ENCODE assay signal across 8 cellular contexts in the genomic region with DNA sequence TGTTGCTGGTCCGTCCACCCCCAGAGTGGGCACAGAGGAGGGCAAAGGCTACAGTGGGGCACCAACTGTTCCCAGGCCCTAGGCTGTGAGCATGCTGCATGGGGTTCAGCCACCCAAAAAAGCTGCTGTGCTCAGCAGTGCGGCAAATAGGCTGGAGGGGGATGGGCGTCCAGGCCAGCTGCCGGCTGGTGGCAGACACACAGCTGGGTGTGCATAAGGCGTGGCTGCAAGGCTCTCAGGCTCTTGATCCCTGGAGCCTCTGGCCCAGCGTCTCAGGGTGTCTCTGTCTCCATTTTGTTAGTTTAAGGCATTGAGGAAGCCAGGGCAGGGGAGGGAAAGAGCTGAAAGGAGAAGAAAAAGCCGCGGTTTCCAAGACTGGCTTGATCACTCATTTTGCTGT. TPM values are rescaled to one million over a fixed set of nuclear protein-coding genes. Genes with fewer than 3 reads are reported as not detected.
A peak's percentile ranks its signal among the peaks of the same experiment; 100 is the strongest.
DNase-seq lines count a peak whose midpoint lies in the region; ATAC-seq and TF ChIP-seq lines count a peak whose summit lies in the region.

No MANE protein-coding gene starts in this region.

- peaks cover 2% of the 10 kb centered on the region for H3K9me3 Mint-ChIP-seq in glutamatergic neuron (ENCODE audit: unreplicated experiment)
- no peaks in the 10 kb centered on the region for H3K9me3 Mint-ChIP-seq in activated T-helper 2 cell treated with anti-CD3 and anti-CD28 coated beads, Interferon-gamma antibody, Interleukin-2, Interleukin-4, amounts not matched to agents 10 μg/mL and 5 μg/mL and 100 μg/mL, durations not matched to agents 14 hours and 24 hours and 36 hours

- ATAC-seq in HG03457 (IDR thresholded peaks at IDR 0.05; ENCODE audit: unreplicated experiment): no peak
- ATAC-seq in activated CD4-positive, CD25-positive, alpha-beta regulatory T cell treated with anti-CD3 and anti-CD28 coated beads, Interleukin-2, amount 50 U/mL, for 24 hours: no peak

- peak overlapping the region; percentile 59 for H3K4me3 Mint-ChIP-seq in glutamatergic neuron (ENCODE audit: unreplicated experiment)
- H3K4me3 Mint-ChIP-seq in activated T-helper 2 cell treated with anti-CD3 and anti-CD28 coated beads, Interferon-gamma antibody, Interleukin-2, Interleukin-4, amounts not matched to agents 10 μg/mL and 5 μg/mL and 100 μg/mL, durations not matched to agents 14 hours and 24 hours and 36 hours (ENCODE audit: low read depth): no peak overlapping the region

- peaks cover 11% of the 10 kb centered on the region for H3K4me1 Mint-ChIP-seq in glutamatergic neuron (ENCODE audit: low read depth, unreplicated experiment)
- H3K4me1 Mint-ChIP-seq in activated T-helper 2 cell treated with anti-CD3 and anti-CD28 coated beads, Interferon-gamma antibody, Interleukin-2, Interleukin-4, amounts not matched to agents 10 μg/mL and 5 μg/mL and 100 μg/mL, durations not matched to agents 14 hours and 24 hours and 36 hours (ENCODE audit: low read depth): peaks cover 27% of the 10 kb centered on the region

- DNase-seq in DMS79 (lab: John Stamatoyannopoulos, UW) (peak; percentile 80), GM20000 (ENCODE audit: low spot score) (peak; percentile 68), NCI-H69 (lab: John Stamatoyannopoulos, UW) (peak; percentile 94), glutamatergic neuron (peak; percentile 79), OCI-M2 (lab: John Stamatoyannopoulos, UW; ENCODE audit: unreplicated experiment) (no peak)
- DNase-seq in activated T-helper 2 cell treated with anti-CD3 and anti-CD28 coated beads, Interferon-gamma antibody, Interleukin-2, Interleukin-4, amounts not matched to agents 10 μg/mL and 5 μg/mL and 100 μg/mL, durations not matched to agents 14 hours and 24 hours and 36 hours (ENCODE audit: low spot score): no peak

- H3K36me3 Mint-ChIP-seq in glutamatergic neuron (ENCODE audit: unreplicated experiment): no peaks in the 10 kb centered on the region
- H3K36me3 Mint-ChIP-seq in activated T-helper 2 cell treated with anti-CD3 and anti-CD28 coated beads, Interferon-gamma antibody, Interleukin-2, Interleukin-4, amounts not matched to agents 10 μg/mL and 5 μg/mL and 100 μg/mL, durations not matched to agents 14 hours and 24 hours and 36 hours (ENCODE audit: low read depth): peaks cover 14% of the 10 kb centered on the region

- intact Hi-C loops in activated T-helper 2 cell treated with anti-CD3 and anti-CD28 coated beads, Interferon-gamma antibody, Interleukin-2, Interleukin-4, amounts not matched to agents 10 μg/mL and 5 μg/mL and 100 μg/mL, durations not matched to agents 14 hours and 24 hours and 36 hours (cut with micrococcal nuclease): loop anchor here (5.0 kb wide), 1 partner anchor 253 kb away; the partner anchor contains the start of gene CDK12

- TF ChIP-seq CTCF in GM20000 (IDR thresholded peaks at IDR 0.05; ENCODE audit: extremely low read depth, missing control alignments) (no peak), glutamatergic neuron (IDR thresholded peaks at IDR 0.05; ENCODE audit: partially characterized antibody, unreplicated experiment) (no peak)

- peak overlapping the region; percentile 43 for H3K27ac Mint-ChIP-seq in glutamatergic neuron (ENCODE audit: unreplicated experiment)
- H3K27ac Mint-ChIP-seq in activated T-helper 2 cell treated with anti-CD3 and anti-CD28 coated beads, Interferon-gamma antibody, Interleukin-2, Interleukin-4, amounts not matched to agents 10 μg/mL and 5 μg/mL and 100 μg/mL, durations not matched to agents 14 hours and 24 hours and 36 hours: no peak overlapping the region

- H3K27me3 Mint-ChIP-seq in glutamatergic neuron (ENCODE audit: unreplicated experiment): peaks cover 8% of the 10 kb centered on the region
- peaks cover 6% of the 10 kb centered on the region for H3K27me3 Mint-ChIP-seq in activated T-helper 2 cell treated with anti-CD3 and anti-CD28 coated beads, Interferon-gamma antibody, Interleukin-2, Interleukin-4, amounts not matched to agents 10 μg/mL and 5 μg/mL and 100 μg/mL, durations not matched to agents 14 hours and 24 hours and 36 hours (ENCODE audit: low read depth)

RNA-seq across cellular contexts. Expression of gene RPL19, which starts 8.8 kb away (rescaled TPM):
- 877 TPM for total RNA-seq in glutamatergic neuron (ENCODE audit: unreplicated experiment)
- total RNA-seq in activated T-helper 2 cell treated with anti-CD3 and anti-CD28 coated beads, Interferon-gamma antibody, Interleukin-2, Interleukin-4, amounts not matched to agents 10 μg/mL and 5 μg/mL and 100 μg/mL, durations not matched to agents 14 hours and 24 hours and 36 hours: 2,315 and 2,339 TPM in 2 replicates

RNA-seq across cellular contexts. Expression of gene CACNB1, which starts 11.4 kb away (rescaled TPM):
- 77.1 TPM for total RNA-seq in glutamatergic neuron (ENCODE audit: unreplicated experiment)
- 21.1 and 24.1 TPM in 2 replicates for total RNA-seq in activated T-helper 2 cell treated with anti-CD3 and anti-CD28 coated beads, Interferon-gamma antibody, Interleukin-2, Interleukin-4, amounts not matched to agents 10 μg/mL and 5 μg/mL and 100 μg/mL, durations not matched to agents 14 hours and 24 hours and 36 hours

RNA-seq across cellular contexts. Expression of gene STAC2, which starts 16.9 kb away (rescaled TPM):
- total RNA-seq in glutamatergic neuron (ENCODE audit: unreplicated experiment): 1.8 TPM
- not detected in 2 replicates for total RNA-seq in activated T-helper 2 cell treated with anti-CD3 and anti-CD28 coated beads, Interferon-gamma antibody, Interleukin-2, Interleukin-4, amounts not matched to agents 10 μg/mL and 5 μg/mL and 100 μg/mL, durations not matched to agents 14 hours and 24 hours and 36 hours

RNA-seq across cellular contexts. Expression of gene ARL5C, which starts 42.9 kb away (rescaled TPM):
- not detected for total RNA-seq in glutamatergic neuron (ENCODE audit: unreplicated experiment)
- 0.07 TPM in 1 of 2 replicates, not detected in the other for total RNA-seq in activated T-helper 2 cell treated with anti-CD3 and anti-CD28 coated beads, Interferon-gamma antibody, Interleukin-2, Interleukin-4, amounts not matched to agents 10 μg/mL and 5 μg/mL and 100 μg/mL, durations not matched to agents 14 hours and 24 hours and 36 hours

RNA-seq across cellular contexts. Expression of gene PLXDC1, which starts 57.5 kb away (rescaled TPM):
- total RNA-seq in glutamatergic neuron (ENCODE audit: unreplicated experiment): not detected
- 0.46 and 1.0 TPM in 2 replicates for total RNA-seq in activated T-helper 2 cell treated with anti-CD3 and anti-CD28 coated beads, Interferon-gamma antibody, Interleukin-2, Interleukin-4, amounts not matched to agents 10 μg/mL and 5 μg/mL and 100 μg/mL, durations not matched to agents 14 hours and 24 hours and 36 hours

Comparison
In these comparisons a context has a peak if more than half of its experiments do, and no peak if none do; other contexts are left out.
1. DNase-seq: peak in DMS79 (single experiment), GM20000 (single experiment), NCI-H69 (single experiment) and glutamatergic neuron (single experiment); none in OCI-M2 (single experiment) and activated T-helper 2 cell treated with anti-CD3 and anti-CD28 coated beads, Interferon-gamma antibody, Interleukin-2, Interleukin-4, amounts not matched to agents 10 μg/mL and 5 μg/mL and 100 μg/mL, durations not matched to agents 14 hours and 24 hours and 36 hours (single experiment).